Comparison of ENCODE assay signal across 18 cellular contexts in the genomic region with DNA sequence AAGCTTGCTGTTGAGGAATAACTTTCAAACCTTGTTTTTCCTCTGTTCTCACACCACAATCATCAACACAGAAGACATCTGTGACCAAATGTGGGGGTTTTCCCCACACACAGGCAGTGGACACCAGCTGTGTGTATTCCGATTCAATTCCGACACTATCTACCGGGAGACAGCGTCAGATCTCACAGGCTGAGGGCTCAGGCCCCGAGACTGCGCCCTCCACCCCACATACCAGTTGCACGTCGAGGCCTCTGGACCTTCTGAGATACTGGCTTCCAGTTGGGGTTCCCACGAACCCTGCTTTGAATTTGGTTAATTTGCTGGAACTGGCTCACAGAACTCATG. TPM values are rescaled to one million over a fixed set of nuclear protein-coding genes. Genes with fewer than 3 reads are reported as not detected.
DNase-seq lines count a peak whose midpoint lies in the region; ATAC-seq and TF ChIP-seq lines count a peak whose summit lies in the region.
"Had no signal": no experiment of that assay in that cellular context is flagged by ENCODE, and none has a peak within 500 bp of the region (broad histone marks: within the 10 kb centered on the region; RNA-seq: fewer than 3 reads in every experiment).

No MANE protein-coding gene starts in this region.

- no peaks in the 10 kb centered on the region for H3K9me3 Mint-ChIP-seq in CD4-positive, CD25-positive, alpha-beta regulatory T cell
- no peaks in the 10 kb centered on the region for H3K9me3 Mint-ChIP-seq in Caco-2 (ENCODE audit: unreplicated experiment)
- H3K9me3 Mint-ChIP-seq in chondrocyte (ENCODE audit: low read depth), result no peaks in the 10 kb centered on the region
- H3K9me3 Mint-ChIP-seq: HFFc6 had no signal

- H3K9me3 ChIP-seq in CD4-positive, CD25-positive, alpha-beta regulatory T cell (ENCODE audit: control insufficient read depth in 2 of 2, low read length in 2 of 2), result no peaks in the 10 kb centered on the region
- H3K9me3 ChIP-seq in Caco-2, result no peaks in the 10 kb centered on the region
- H3K9me3 ChIP-seq in effector memory CD4-positive, alpha-beta T cell (ENCODE audit: control insufficient read depth, low read length), result no peaks in the 10 kb centered on the region
- H3K9me3 ChIP-seq: gastrocnemius medialis, ovary had no signal

- no TSS peak for BruUV-seq in Caco-2 (replicated peaks; lab: Mats Ljungman, UMichigan)

- no peak overlapping the region for H3K4me3 ChIP-seq in CD4-positive, CD25-positive, alpha-beta regulatory T cell (ENCODE audit: low read depth, low read length)
- no peak overlapping the region for H3K4me3 ChIP-seq in Caco-2 (ENCODE audit: low read depth, low read length)
- no peak overlapping the region for H3K4me3 ChIP-seq in effector memory CD4-positive, alpha-beta T cell (ENCODE audit: insufficient read depth, low read depth, low read length, poor library complexity, severe bottlenecking)
- H3K4me3 ChIP-seq: gastrocnemius medialis, ovary had no signal

- H3K27me3 ChIP-seq in CD4-positive, CD25-positive, alpha-beta regulatory T cell (ENCODE audit: control insufficient read depth, insufficient read depth, low read length), result no peaks in the 10 kb centered on the region
- no peaks in the 10 kb centered on the region for H3K27me3 ChIP-seq in Caco-2 (replicated peaks; ENCODE audit: control insufficient read depth, insufficient read depth, low read length)
- no peaks in the 10 kb centered on the region for H3K27me3 ChIP-seq in effector memory CD4-positive, alpha-beta T cell (replicated peaks; ENCODE audit: control insufficient read depth, insufficient read depth, low read length, poor library complexity, severe bottlenecking)
- H3K27me3 ChIP-seq: brain microvascular endothelial cell, gastrocnemius medialis, ovary had no signal

- peaks cover 24% of the 10 kb centered on the region for H3K36me3 Mint-ChIP-seq in CD4-positive, CD25-positive, alpha-beta regulatory T cell
- peaks cover 10% of the 10 kb centered on the region for H3K36me3 Mint-ChIP-seq in Caco-2 (ENCODE audit: insufficient read depth, unreplicated experiment)
- peaks cover 6% of the 10 kb centered on the region for H3K36me3 Mint-ChIP-seq in chondrocyte (ENCODE audit: low read depth)

- POLR2A ChIA-PET in Caco-2 (lab: Charles Lee), result no interaction called here

- peaks cover 80% of the 10 kb centered on the region for H3K4me1 ChIP-seq in CD4-positive, CD25-positive, alpha-beta regulatory T cell (ENCODE audit: control insufficient read depth, insufficient read depth, low read length, poor library complexity, severe bottlenecking)
- peaks cover 53% of the 10 kb centered on the region for H3K4me1 ChIP-seq in Caco-2
- H3K4me1 ChIP-seq in effector memory CD4-positive, alpha-beta T cell (ENCODE audit: control insufficient read depth, insufficient read depth, low read length, poor library complexity, severe bottlenecking), result peaks cover 45% of the 10 kb centered on the region
- H3K4me1 ChIP-seq: gastrocnemius medialis had no signal

- intact Hi-C loops in Caco-2 (cut with micrococcal nuclease; ENCODE audit: unreplicated experiment), result no loop called here
- intact Hi-C loops in posterior vena cava (cut with DNase I), result no loop called here

- H3K4me3 Mint-ChIP-seq in CD4-positive, CD25-positive, alpha-beta regulatory T cell, result peak overlapping the region in 2 of 4 donors; percentile 19 to 69
- H3K4me3 Mint-ChIP-seq in Caco-2 (ENCODE audit: unreplicated experiment) (no peak overlapping the region), chondrocyte (ENCODE audit: unreplicated experiment) (no peak overlapping the region)
- H3K4me3 Mint-ChIP-seq: HFFc6 had no signal

- TF ChIP-seq CTCF in Caco-2 (IDR thresholded peaks at IDR 0.05; ENCODE audit: insufficient read depth in 1 of 2, low read depth in 1 of 2, low read length in 1 of 2, severe bottlenecking in 1 of 2, unreplicated experiment in 1 of 2), result no peak
- no peak for TF ChIP-seq CTCF in chondrocyte (IDR thresholded peaks at IDR 0.05)

- CTCF ChIA-PET in Caco-2 (lab: Charles Lee), result no interaction called here

- DNase-seq in CD4-positive, CD25-positive, alpha-beta regulatory T cell, result no peak
- DNase-seq in Caco-2, result no peak
- no peak for DNase-seq in effector memory CD4-positive, alpha-beta T cell
- peak; percentile 34 for DNase-seq in posterior vena cava (ENCODE audit: low spot score)
- no peak for DNase-seq in chondrocyte (ENCODE audit: low spot score)
- DNase-seq: activated gamma-delta T cell, brain microvascular endothelial cell, dermis blood vessel endothelial cell, gastrocnemius medialis, HFFc6, KBM-7, left ventricle myocardium superior, NCI-H2081, NCI-H510A, ovary had no signal

- no peaks in the 10 kb centered on the region for H3K27me3 Mint-ChIP-seq in CD4-positive, CD25-positive, alpha-beta regulatory T cell
- no peaks in the 10 kb centered on the region for H3K27me3 Mint-ChIP-seq in Caco-2 (ENCODE audit: insufficient read depth, unreplicated experiment)
- no peaks in the 10 kb centered on the region for H3K27me3 Mint-ChIP-seq in chondrocyte (ENCODE audit: low read depth)

- no peak for ATAC-seq in CD4-positive, CD25-positive, alpha-beta regulatory T cell (ENCODE audit: low read depth in 2 of 2)
- ATAC-seq in GM21717 (IDR thresholded peaks at IDR 0.05; ENCODE audit: unreplicated experiment) (no peak), HG03045 (IDR thresholded peaks at IDR 0.05; ENCODE audit: unreplicated experiment) (no peak)
- ATAC-seq: gastrocnemius medialis, left ventricle myocardium superior had no signal

- peaks cover 67% of the 10 kb centered on the region for H3K36me3 ChIP-seq in CD4-positive, CD25-positive, alpha-beta regulatory T cell (ENCODE audit: control insufficient read depth, insufficient read depth, low read length)
- H3K36me3 ChIP-seq in Caco-2 (ENCODE audit: control insufficient read depth, insufficient read depth, low read length), result no peaks in the 10 kb centered on the region
- peaks cover 35% of the 10 kb centered on the region for H3K36me3 ChIP-seq in effector memory CD4-positive, alpha-beta T cell (ENCODE audit: control insufficient read depth, insufficient read depth, low read length)
- H3K36me3 ChIP-seq: gastrocnemius medialis, ovary had no signal

- peak overlapping the region; percentile 64 to 92 (median 79) for H3K27ac Mint-ChIP-seq in CD4-positive, CD25-positive, alpha-beta regulatory T cell
- H3K27ac Mint-ChIP-seq in Caco-2 (ENCODE audit: unreplicated experiment) (peak overlapping the region; percentile 9), chondrocyte (ENCODE audit: unreplicated experiment) (no peak overlapping the region)

- peaks cover 33 to 94% (median 58%) of the 10 kb centered on the region in 4 donors for H3K4me1 Mint-ChIP-seq in CD4-positive, CD25-positive, alpha-beta regulatory T cell
- peaks cover 58% of the 10 kb centered on the region for H3K4me1 Mint-ChIP-seq in Caco-2 (ENCODE audit: low read depth, unreplicated experiment)
- peaks cover 30% of the 10 kb centered on the region for H3K4me1 Mint-ChIP-seq in chondrocyte (ENCODE audit: low read depth)

- peak overlapping the region; percentile 34 for H3K27ac ChIP-seq in CD4-positive, CD25-positive, alpha-beta regulatory T cell (ENCODE audit: insufficient read depth, low read length, poor library complexity, severe bottlenecking)
- H3K27ac ChIP-seq in effector memory CD4-positive, alpha-beta T cell (ENCODE audit: insufficient read depth, low read length, poor library complexity, severe bottlenecking), result peak overlapping the region; percentile 42
- H3K27ac ChIP-seq: brain microvascular endothelial cell, gastrocnemius medialis, ovary had no signal

RNA-seq across cellular contexts. Expression of gene STK10, which starts 41.3 kb away (rescaled TPM):
- 533 TPM for total RNA-seq in CD4-positive, CD25-positive, alpha-beta regulatory T cell
- polyA plus RNA-seq in CD4-positive, CD25-positive, alpha-beta regulatory T cell, result 10 to 100 TPM; 71.2 to 77.2 (median 74.1) TPM
- total RNA-seq in Caco-2 (2022) (10.3 and 15.6 TPM in 2 replicates), posterior vena cava (10 to 100 TPM; 25.2 to 33.6 TPM), chondrocyte (32.9 to 52.7 TPM (median 45.9 TPM) in 3 replicates)

RNA-seq across cellular contexts. Expression of gene EFCAB9, which starts 47.3 kb away (rescaled TPM):
- total RNA-seq in CD4-positive, CD25-positive, alpha-beta regulatory T cell, result not detected
- polyA plus RNA-seq in CD4-positive, CD25-positive, alpha-beta regulatory T cell, result not detected
- total RNA-seq in Caco-2 (2022) (not detected in 2 replicates), posterior vena cava (not detected), chondrocyte (not detected in 3 replicates)
- total RNA-seq: dermis blood vessel endothelial cell, gastrocnemius medialis, HFFc6, left ventricle myocardium superior, ovary had no signal
- polyA plus RNA-seq: esophagus, ovary had no signal
